15 cellular contexts compared by ENCODE assay signal in the genomic region with DNA sequence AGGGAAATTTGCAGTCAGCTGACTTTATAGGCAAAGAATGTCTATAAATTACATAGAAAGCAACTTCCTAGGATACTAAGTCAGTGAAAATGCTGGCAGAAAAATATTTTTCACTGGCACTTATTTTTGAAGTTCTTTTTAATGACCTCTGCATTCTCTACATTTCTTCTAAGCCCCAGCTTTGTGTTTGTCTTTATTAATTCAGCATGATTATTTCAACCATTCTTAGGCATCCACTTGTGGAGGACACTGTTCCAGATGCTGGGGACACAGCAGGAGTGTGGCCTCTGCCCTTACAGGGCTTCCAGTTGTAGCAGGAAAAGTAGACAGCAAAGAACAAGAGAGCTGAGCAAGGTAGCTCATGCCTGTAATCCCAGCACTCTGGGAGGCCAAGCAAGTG. TPM values are rescaled to one million over a fixed set of nuclear protein-coding genes. Genes with fewer than 3 reads are reported as not detected.
"Had no signal": no experiment of that assay in that cellular context is flagged by ENCODE, and none has a peak within 500 bp of the region (broad histone marks: within the 10 kb centered on the region; RNA-seq: fewer than 3 reads in every experiment).

No MANE protein-coding gene starts in this region.

- DNase-seq: activated B cell treated with CpG ODN at 0.5 μM for 24 hours; activated CD4-positive, alpha-beta memory T cell treated with anti-CD3 and anti-CD28 coated beads, Interleukin-2, amount 10 ng/mL, durations not matched to agents 7 days and 5 days; activated CD4-positive, alpha-beta T cell treated with anti-CD3 and anti-CD28 coated beads for 48 hours; amniotic stem cell; endodermal cell; foreskin melanocyte; midbrain had no signal

- ATAC-seq: activated CD8-positive, alpha-beta memory T cell treated with anti-CD3 and anti-CD28 coated beads, Interleukin-2, amount 10 ng/mL, durations not matched to agents 7 days and 5 days had no signal

- H3K27me3 Mint-ChIP-seq: activated B cell treated with CpG ODN at 0.5 μM for 24 hours; stimulated activated naive CD8-positive, alpha-beta T cell treated with anti-CD3 and anti-CD28 coated beads, Interleukin-15, Interleukin-2, amounts not matched to agents 100 ng/mL and 50 ng/mL, for 24 hours had no signal

- H3K27ac Mint-ChIP-seq: activated CD4-positive, alpha-beta memory T cell treated with anti-CD3 and anti-CD28 coated beads, Interleukin-2, amount 10 ng/mL, durations not matched to agents 7 days and 5 days; activated CD8-positive, alpha-beta memory T cell treated with anti-CD3 and anti-CD28 coated beads, Interleukin-2, amount 10 ng/mL, durations not matched to agents 7 days and 5 days; activated naive CD8-positive, alpha-beta T cell; endodermal cell; nephron; progenitor cell of endocrine pancreas; stimulated activated naive CD8-positive, alpha-beta T cell treated with anti-CD3 and anti-CD28 coated beads, Interleukin-15, Interleukin-2, amounts not matched to agents 100 ng/mL and 50 ng/mL, for 24 hours had no signal

- H3K4me1 ChIP-seq: tibial nerve had no signal

- H3K27me3 ChIP-seq: cardiac muscle cell, tibial nerve had no signal

- H3K27ac ChIP-seq: cardiac muscle cell, tibial nerve had no signal

- H3K36me3 Mint-ChIP-seq: activated CD8-positive, alpha-beta memory T cell treated with anti-CD3 and anti-CD28 coated beads, Interleukin-2, amount 10 ng/mL, durations not matched to agents 7 days and 5 days; activated naive CD8-positive, alpha-beta T cell had no signal

- H3K4me3 ChIP-seq: cardiac muscle cell, lung, tibial nerve had no signal

- H3K36me3 ChIP-seq: cardiac muscle cell had no signal

- H3K4me3 Mint-ChIP-seq: activated CD4-positive, alpha-beta memory T cell treated with anti-CD3 and anti-CD28 coated beads, Interleukin-2, amount 10 ng/mL, durations not matched to agents 7 days and 5 days; activated CD8-positive, alpha-beta memory T cell treated with anti-CD3 and anti-CD28 coated beads, Interleukin-2, amount 10 ng/mL, durations not matched to agents 7 days and 5 days; activated naive CD8-positive, alpha-beta T cell; endodermal cell; nephron; stimulated activated naive CD8-positive, alpha-beta T cell treated with anti-CD3 and anti-CD28 coated beads, Interleukin-15, Interleukin-2, amounts not matched to agents 100 ng/mL and 50 ng/mL, for 24 hours had no signal

- H3K4me1 Mint-ChIP-seq: activated CD4-positive, alpha-beta memory T cell treated with anti-CD3 and anti-CD28 coated beads, Interleukin-2, amount 10 ng/mL, durations not matched to agents 7 days and 5 days; activated CD8-positive, alpha-beta memory T cell treated with anti-CD3 and anti-CD28 coated beads, Interleukin-2, amount 10 ng/mL, durations not matched to agents 7 days and 5 days had no signal

- H3K9me3 Mint-ChIP-seq: activated B cell treated with CpG ODN at 0.5 μM for 24 hours; activated CD4-positive, alpha-beta memory T cell treated with anti-CD3 and anti-CD28 coated beads, Interleukin-2, amount 10 ng/mL, durations not matched to agents 7 days and 5 days; endodermal cell; nephron; stimulated activated naive CD8-positive, alpha-beta T cell treated with anti-CD3 and anti-CD28 coated beads, Interleukin-15, Interleukin-2, amounts not matched to agents 100 ng/mL and 50 ng/mL, for 24 hours had no signal

RNA-seq across cellular contexts. Expression of a gene that starts 54.5 kb away (rescaled TPM):
- total RNA-seq: activated B cell treated with CpG ODN at 0.5 μM for 24 hours; activated CD4-positive, alpha-beta memory T cell treated with anti-CD3 and anti-CD28 coated beads, Interleukin-2, amount 10 ng/mL, durations not matched to agents 7 days and 5 days; activated CD8-positive, alpha-beta memory T cell treated with anti-CD3 and anti-CD28 coated beads, Interleukin-2, amount 10 ng/mL, durations not matched to agents 7 days and 5 days; cardiac muscle cell had no signal
